ENCODE assay signal across 8 cellular contexts in genomic region chr12:57243521-57244305, GRCh38. TPM values are rescaled to one million over a fixed set of nuclear protein-coding genes. Genes with fewer than 3 reads are reported as not detected.
DNase-seq lines count a peak whose midpoint lies in the region; ATAC-seq, FAIRE-seq and TF ChIP-seq lines count a peak whose summit lies in the region.

No MANE protein-coding gene starts in this region.

- H3K27ac ChIP-seq in astrocyte (ENCODE audit: low read depth, low read length) (no peak overlapping the region), skeletal muscle tissue (ENCODE audit: low read depth, low read length) (no peak overlapping the region)

- no peak overlapping the region for H3K4me3 ChIP-seq in astrocyte (ENCODE audit: insufficient read depth, low read depth, low read length)
- H3K4me3 ChIP-seq in skeletal muscle tissue (ENCODE audit: low read length in 3 of 3) = peak overlapping the region; percentile 11 to 43 (median 29)

- H3K4me1 ChIP-seq in astrocyte (ENCODE audit: insufficient read depth, low read length) (peaks cover 30% of the 10 kb centered on the region), skeletal muscle tissue (ENCODE audit: control insufficient read depth in 3 of 3, insufficient read depth in 3 of 3, low read length in 3 of 3) (peaks cover 72 to 95% (median 80%) of the 10 kb centered on the region in 3 donors)

- no peaks in the 10 kb centered on the region for H3K36me3 ChIP-seq in astrocyte (ENCODE audit: insufficient read depth, low read length)
- H3K36me3 ChIP-seq in skeletal muscle tissue (ENCODE audit: control insufficient read depth in 3 of 3, insufficient read depth in 3 of 3, low read length in 3 of 3) = peaks cover 25 to 32% (median 29%) of the 10 kb centered on the region in 3 donors

- H3K9ac ChIP-seq in astrocyte (ENCODE audit: low read length) = peak overlapping the region; percentile 20
- H3K9ac ChIP-seq in skeletal muscle tissue (ENCODE audit: low read depth in 1 of 3, low read length in 3 of 3) = peak overlapping the region in 2 of 3 donors; percentile 38 to 54

- H3K9me3 Mint-ChIP-seq in T-helper 2 cell treated with Interferon-gamma antibody and Interleukin-4, amounts not matched to agents 5 μg/mL and 100 μg/mL, for 36 hours = no peaks in the 10 kb centered on the region
- no peaks in the 10 kb centered on the region for H3K9me3 Mint-ChIP-seq in astrocyte (ENCODE audit: unreplicated experiment)

- peak; percentile 68 for TF ChIP-seq CTCF in astrocyte (IDR thresholded peaks at IDR 0.05; ENCODE audit: insufficient read depth, low read depth, low read length)

- peak; percentile 36 for DNase-seq in GDM1 (lab: John Stamatoyannopoulos, UW)
- DNase-seq in NCI-H1092 (lab: John Stamatoyannopoulos, UW) = peak; percentile 61
- DNase-seq in T-helper 2 cell treated with Interferon-gamma antibody and Interleukin-4, amounts not matched to agents 5 μg/mL and 100 μg/mL, for 36 hours (ENCODE audit: low spot score) = peak; percentile 79
- DNase-seq in astrocyte (ENCODE audit: low read depth) = no peak
- DNase-seq in hippocampal formation (lab: John Stamatoyannopoulos, UW) = peak; percentile 22 to 39

- H3K27ac Mint-ChIP-seq in T-helper 2 cell treated with Interferon-gamma antibody and Interleukin-4, amounts not matched to agents 5 μg/mL and 100 μg/mL, for 36 hours = peak overlapping the region; percentile 45
- H3K27ac Mint-ChIP-seq in astrocyte (ENCODE audit: unreplicated experiment) = peak overlapping the region; percentile 53

- ATAC-seq in GM18519 (IDR thresholded peaks at IDR 0.05; ENCODE audit: low FRiP score, unreplicated experiment) (no peak), GM18858 (IDR thresholded peaks at IDR 0.05; ENCODE audit: unreplicated experiment) (no peak)

- H2AFZ ChIP-seq in astrocyte (ENCODE audit: low read depth, low read length) = no peak overlapping the region

- peaks cover 21% of the 10 kb centered on the region for H3K27me3 ChIP-seq in astrocyte (ENCODE audit: insufficient read depth, low read length)
- H3K27me3 ChIP-seq in skeletal muscle tissue (ENCODE audit: control insufficient read depth in 3 of 3, insufficient read depth in 3 of 3, low read length in 3 of 3) = peaks cover 7 to 28% (median 26%) of the 10 kb centered on the region in 3 donors

- no peaks in the 10 kb centered on the region for H3K9me3 ChIP-seq in astrocyte (ENCODE audit: insufficient read depth, low read depth, low read length)
- H3K9me3 ChIP-seq in skeletal muscle tissue (ENCODE audit: control insufficient read depth in 3 of 3, low read length in 3 of 3) = no peaks in the 10 kb centered on the region

- peaks cover 40% of the 10 kb centered on the region for H3K4me1 Mint-ChIP-seq in T-helper 2 cell treated with Interferon-gamma antibody and Interleukin-4, amounts not matched to agents 5 μg/mL and 100 μg/mL, for 36 hours (ENCODE audit: low read depth)
- H3K4me1 Mint-ChIP-seq in astrocyte (ENCODE audit: low read depth, unreplicated experiment) = peaks cover 19% of the 10 kb centered on the region

- H3K36me3 Mint-ChIP-seq in T-helper 2 cell treated with Interferon-gamma antibody and Interleukin-4, amounts not matched to agents 5 μg/mL and 100 μg/mL, for 36 hours (ENCODE audit: low read depth) = no peaks in the 10 kb centered on the region
- H3K36me3 Mint-ChIP-seq in astrocyte (ENCODE audit: low read depth, unreplicated experiment) = peaks cover 8% of the 10 kb centered on the region

- H3K4me2 ChIP-seq in astrocyte (ENCODE audit: low read length) = peak overlapping the region; percentile 88

- H3K79me2 ChIP-seq in astrocyte (ENCODE audit: insufficient read depth, low read length) = no peaks in the 10 kb centered on the region

- H4K20me1 ChIP-seq in astrocyte (ENCODE audit: insufficient read depth, low read length) = peaks cover 14% of the 10 kb centered on the region

- FAIRE-seq in astrocyte (lab: Jason Lieb, UNC) = no peak

- H3K4me3 Mint-ChIP-seq in T-helper 2 cell treated with Interferon-gamma antibody and Interleukin-4, amounts not matched to agents 5 μg/mL and 100 μg/mL, for 36 hours = peak overlapping the region; percentile 75
- peak overlapping the region; percentile 70 for H3K4me3 Mint-ChIP-seq in astrocyte (ENCODE audit: unreplicated experiment)

- H3K27me3 Mint-ChIP-seq in T-helper 2 cell treated with Interferon-gamma antibody and Interleukin-4, amounts not matched to agents 5 μg/mL and 100 μg/mL, for 36 hours (ENCODE audit: low read depth) = peaks cover 30% of the 10 kb centered on the region
- H3K27me3 Mint-ChIP-seq in astrocyte (ENCODE audit: low read depth, unreplicated experiment) = peaks cover 30% of the 10 kb centered on the region

RNA-seq across cellular contexts. Expression of gene STAC3, which starts 7.3 kb away (rescaled TPM):
- total RNA-seq in astrocyte (0.75 and 0.82 TPM in 2 replicates), skeletal muscle tissue (166 TPM)

RNA-seq across cellular contexts. Expression of gene SHMT2, which starts 14.2 kb away (rescaled TPM):
- 197 and 217 TPM in 2 replicates for total RNA-seq in astrocyte
- total RNA-seq in skeletal muscle tissue = 91.3 TPM

RNA-seq across cellular contexts. Expression of gene NXPH4, which starts 27.1 kb away (rescaled TPM):
- 14.5 and 22.3 TPM in 2 replicates for total RNA-seq in astrocyte
- total RNA-seq in skeletal muscle tissue = not detected

Comparison
In these comparisons a context has a peak if more than half of its experiments do, and no peak if none do; other contexts are left out.
1. RNA of gene STAC3, which starts 7.3 kb away (total RNA-seq): 166 TPM in skeletal muscle tissue (single experiment); 0.75 to 0.82 TPM in astrocyte; every median in the first group is over 10 times any median in the second.
2. RNA of gene NXPH4, which starts 27.1 kb away (total RNA-seq): 14.5 to 22.3 TPM in astrocyte; not detected in skeletal muscle tissue (single experiment); every median in the first group is over 10 times any median in the second.